Comparison of ENCODE assay signal across 1 cellular context in the genomic region with DNA sequence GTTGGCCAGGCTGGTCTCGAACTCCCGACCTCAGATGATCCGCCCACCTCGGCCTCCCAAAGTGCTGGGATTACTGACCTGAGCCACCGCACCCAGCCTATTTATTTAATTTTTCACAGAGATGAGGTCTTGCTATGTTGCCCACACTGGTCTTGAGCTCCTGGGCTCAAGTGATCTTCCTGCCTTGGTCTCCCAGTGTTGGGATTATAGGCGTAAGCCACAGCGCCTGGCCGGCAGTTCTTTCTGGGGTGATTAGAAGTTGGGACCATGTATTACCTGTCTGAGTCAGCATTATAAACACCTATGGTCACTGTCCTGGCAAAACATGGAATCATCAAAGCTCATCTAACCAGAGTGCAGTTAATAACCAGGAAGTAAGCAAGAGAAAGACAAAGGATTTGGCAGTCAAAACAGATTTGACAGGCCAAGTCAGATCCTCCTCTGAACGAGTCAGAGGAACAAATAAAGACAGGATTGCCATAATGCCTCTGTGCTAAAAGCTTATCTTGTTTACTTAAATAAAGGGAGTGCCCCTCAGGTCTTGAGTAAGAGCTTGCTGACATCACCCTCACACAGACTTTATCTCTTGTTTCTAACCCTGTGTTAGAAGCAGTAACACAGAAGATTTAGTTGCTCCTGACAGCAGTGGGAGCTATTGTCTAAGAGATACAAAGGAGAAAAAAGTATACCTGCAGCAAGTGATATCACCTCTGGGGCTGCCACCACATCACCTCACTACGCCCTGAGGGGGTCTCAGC.
A peak's percentile ranks its signal among the peaks of the same experiment; 100 is the strongest.
TF ChIP-seq lines count a peak whose summit lies in the region.

No MANE protein-coding gene starts in this region.

TF ChIP-seq in IMR-90, 13 proteins besides CTCF, POLR2A, EP300 and RAD21 (continued from another document):
- peak; percentile 25; the same call in 1 of the 2 replicates for TF ChIP-seq SMC3 (IDR thresholded peaks at IDR 0.05; ENCODE audit: low read depth, low read length)
- no peak for TF ChIP-seq NFE2L2 (IDR thresholded peaks at IDR 0.05; ENCODE audit: low read depth, low read length)
- no peak for TF ChIP-seq MXI1 (IDR thresholded peaks at IDR 0.05; ENCODE audit: borderline replicate concordance, low read depth, low read length)
